In the genomic region with DNA sequence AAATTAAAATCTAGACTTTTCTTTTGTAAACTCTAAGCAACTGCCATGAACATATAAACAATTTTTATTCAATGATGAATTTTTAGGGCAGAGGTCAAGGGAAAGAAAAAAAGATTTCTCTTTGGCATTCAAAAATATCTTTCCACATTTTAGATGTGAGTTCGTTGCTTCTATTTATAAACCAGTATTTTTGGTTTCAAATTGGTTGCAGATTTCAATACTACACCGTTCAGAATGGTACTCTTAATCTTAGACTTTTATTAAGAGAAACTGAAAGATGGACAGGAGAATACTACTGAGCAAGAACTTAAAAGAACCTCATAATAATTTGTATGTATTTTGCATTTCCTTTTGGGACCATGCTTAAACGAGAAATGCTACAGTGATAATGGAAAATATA, we compare ENCODE assay signal across 12 cellular contexts.
DNase-seq lines count a peak whose midpoint lies in the region; ATAC-seq and TF ChIP-seq lines count a peak whose summit lies in the region.
"Had no signal": no experiment of that assay in that cellular context is flagged by ENCODE, and none has a peak within 500 bp of the region (broad histone marks: within the 10 kb centered on the region; RNA-seq: fewer than 3 reads in every experiment).

No MANE protein-coding gene starts in this region.

- H3K9ac ChIP-seq in OCI-LY3 (ENCODE audit: low read length) (peak overlapping the region; percentile 78), subcutaneous abdominal adipose tissue (ENCODE audit: low read length in 5 of 5) (peak overlapping the region in 1 of 5 donors; percentile 12)

- H3K27me3 ChIP-seq in OCI-LY3 (ENCODE audit: low read depth, low read length) (no peaks in the 10 kb centered on the region), subcutaneous abdominal adipose tissue (ENCODE audit: control insufficient read depth in 5 of 5, insufficient read depth in 4 of 5, low read length in 5 of 5) (no peaks in the 10 kb centered on the region), aorta (ENCODE audit: control insufficient read depth in 1 of 2, insufficient read depth in 2 of 2, low read length in 1 of 2) (no peaks in the 10 kb centered on the region)

- TF ChIP-seq CTCF in OCI-LY3 (IDR thresholded peaks at IDR 0.05; ENCODE audit: low read depth, low read length) = no peak

- H3K4me3 ChIP-seq in OCI-LY3 (ENCODE audit: low read length) (peak overlapping the region; percentile 29), subcutaneous abdominal adipose tissue (ENCODE audit: low read depth in 1 of 5, low read length in 5 of 5) (no peak overlapping the region), aorta (ENCODE audit: low read length in 2 of 2) (no peak overlapping the region)
- H3K4me3 ChIP-seq: HAP-1 had no signal

- peaks cover 75% of the 10 kb centered on the region for H3K36me3 ChIP-seq in OCI-LY3 (replicated peaks; ENCODE audit: low read depth, low read length)
- H3K36me3 ChIP-seq in subcutaneous abdominal adipose tissue (ENCODE audit: control insufficient read depth in 5 of 5, insufficient read depth in 5 of 5, low read length in 5 of 5) = peaks cover 24 to 44% (median 32%) of the 10 kb centered on the region in 5 donors
- H3K36me3 ChIP-seq in aorta (ENCODE audit: control insufficient read depth in 1 of 2, insufficient read depth in 2 of 2, low read length in 1 of 2) = peaks cover 0 to 4% of the 10 kb centered on the region in 2 donors
- H3K36me3 ChIP-seq: HAP-1 had no signal

- H3K4me2 ChIP-seq in OCI-LY3 (ENCODE audit: low read length) = peak overlapping the region; percentile 58

- no peak for DNase-seq in activated naive CD4-positive, alpha-beta T cell treated with Interleukin-2 at 50 U/mL for 16 hours
- DNase-seq in NCI-H524 treated with DMSO at 0.1 percent for 48 hours (lab: John Stamatoyannopoulos, UW) = no peak
- no peak for DNase-seq in UCSD-AML1 (lab: John Stamatoyannopoulos, UW; ENCODE audit: unreplicated experiment)
- DNase-seq in aorta = no peak
- DNase-seq: activated CD4-positive, CD25-positive, alpha-beta regulatory T cell treated with anti-CD3 and anti-CD28 coated beads, Interleukin-2, amount 50 U/mL, for 72 hours; left ventricle myocardium superior; OCI-M1 had no signal

- H3K27ac ChIP-seq in OCI-LY3 (ENCODE audit: low read length) (peak overlapping the region; percentile 86), subcutaneous abdominal adipose tissue (ENCODE audit: low read depth, low read length) (peak overlapping the region; percentile 71), aorta (ENCODE audit: low read depth in 1 of 2, low read length in 2 of 2) (no peak overlapping the region)

- H3K9me3 ChIP-seq in OCI-LY3 (ENCODE audit: insufficient read depth, low read length) = peaks cover 5% of the 10 kb centered on the region; the same call in 1 of the 2 replicates
- no peaks in the 10 kb centered on the region for H3K9me3 ChIP-seq in subcutaneous abdominal adipose tissue (ENCODE audit: control insufficient read depth in 5 of 5, low read length in 5 of 5)
- no peaks in the 10 kb centered on the region for H3K9me3 ChIP-seq in aorta (ENCODE audit: control insufficient read depth, low read length)
- H3K9me3 ChIP-seq: HAP-1 had no signal

- no peak overlapping the region for H2AFZ ChIP-seq in OCI-LY3 (ENCODE audit: low read depth, low read length)

- peaks cover 94% of the 10 kb centered on the region for H3K79me2 ChIP-seq in OCI-LY3 (ENCODE audit: low read length)

- H3K4me1 ChIP-seq in OCI-LY3 (ENCODE audit: low read length) = peaks cover 69% of the 10 kb centered on the region
- peaks cover 3 to 41% (median 32%) of the 10 kb centered on the region in 5 donors for H3K4me1 ChIP-seq in subcutaneous abdominal adipose tissue (ENCODE audit: control insufficient read depth in 5 of 5, insufficient read depth in 5 of 5, low read length in 5 of 5)
- H3K4me1 ChIP-seq in aorta (ENCODE audit: control insufficient read depth in 1 of 2, insufficient read depth in 2 of 2, low read length in 2 of 2) = peaks cover 0 to 4% of the 10 kb centered on the region in 2 donors
- H3K4me1 ChIP-seq: HAP-1 had no signal

- intact Hi-C loops in aorta (cut with DNase I) = no loop called here

- ATAC-seq in GM19395 (IDR thresholded peaks at IDR 0.05; ENCODE audit: unreplicated experiment) = peak; percentile 65
- ATAC-seq in HG02763 (IDR thresholded peaks at IDR 0.05; ENCODE audit: unreplicated experiment) = peak; percentile 46
- ATAC-seq in aorta (ENCODE audit: low FRiP score) = no peak

- WGBS in aorta, 2 donors = 13 to 18% methylated on average over 3 of the region's 3 CpGs

- H4K20me1 ChIP-seq in OCI-LY3 (ENCODE audit: insufficient read depth, low read length) = peaks cover 3% of the 10 kb centered on the region; the same call in 1 of the 2 replicates

Comparison
In these comparisons a context has a peak if more than half of its experiments do, and no peak if none do; other contexts are left out.
1. H3K27ac ChIP-seq: peak in OCI-LY3 (single experiment) and subcutaneous abdominal adipose tissue (single experiment); none in aorta (0 of 2).